Comparison of ENCODE assay signal across 1 cellular context in genomic region chr4:75672461-75673026, GRCh38.
A peak's percentile ranks its signal among the peaks of the same experiment; 100 is the strongest.
TF ChIP-seq lines count a peak whose summit lies in the region.

No MANE protein-coding gene starts in this region.

TF ChIP-seq in A549, 52 proteins besides CTCF, POLR2A, EP300 and RAD21 (continued from another document):
- TF ChIP-seq PBX3 (IDR thresholded peaks at IDR 0.05) (0 out of 2 replicates have a peak, but pooled peaks have one; percentile 13), HOXB5 (CRISPR knock-in tag; IDR thresholded peaks at IDR 0.05) (no peak), MAZ (IDR thresholded peaks at IDR 0.05; ENCODE audit: borderline replicate concordance, low read depth, low read length) (no peak)
TF ChIP-seq in A549: peak in this region for 2.
